ENCODE assay signal across 9 cellular contexts in genomic region chr2:112541315-112542122, GRCh38. TPM values are rescaled to one million over a fixed set of nuclear protein-coding genes. Genes with fewer than 3 reads are reported as not detected.
A peak's percentile ranks its signal among the peaks of the same experiment; 100 is the strongest.
DNase-seq lines count a peak whose midpoint lies in the region; ATAC-seq, FAIRE-seq and TF ChIP-seq lines count a peak whose summit lies in the region.
"Had no signal": no experiment of that assay in that cellular context is flagged by ENCODE, and none has a peak within 500 bp of the region (broad histone marks: within the 10 kb centered on the region; RNA-seq: fewer than 3 reads in every experiment).

No MANE protein-coding gene starts in this region.

- H3K4me2 ChIP-seq in DND-41 (ENCODE audit: insufficient read depth, low read length) = peak overlapping the region; percentile 77

- H3K79me2 ChIP-seq in DND-41 (ENCODE audit: insufficient read depth, low read length) = peaks cover 42% of the 10 kb centered on the region

- peaks cover 18% of the 10 kb centered on the region; the same call in 1 of the 2 replicates for H4K20me1 ChIP-seq in DND-41 (ENCODE audit: insufficient read depth, low read length)

- DNase-seq in DND-41 = peak; percentile 83
- DNase-seq in HTR-8/SVneo (ENCODE audit: insufficient read length, low spot score) = peak; percentile 81
- DNase-seq in RWPE1 (ENCODE audit: low spot score) = no peak
- DNase-seq in activated naive CD8-positive, alpha-beta T cell treated with anti-CD3 and anti-CD28 coated beads, Interleukin-2, amount 10 ng/mL, durations not matched to agents 7 days and 5 days = peak; percentile 84
- peak; percentile 68 for DNase-seq in hepatic stellate cell (ENCODE audit: low spot score)
- DNase-seq in gastrocnemius medialis = no peak
- DNase-seq in activated T-helper 2 cell treated with anti-CD3 and anti-CD28 coated beads, Interferon-gamma antibody, Interleukin-2, Interleukin-4, amounts not matched to agents 10 μg/mL and 5 μg/mL and 100 μg/mL, durations not matched to agents 14 hours and 24 hours and 36 hours (ENCODE audit: low spot score) = no peak

- H3K4me1 ChIP-seq in DND-41 (ENCODE audit: insufficient read depth, low read length) (peaks cover 38% of the 10 kb centered on the region), gastrocnemius medialis (peaks cover 17 to 23% of the 10 kb centered on the region in 2 donors)

- ATAC-seq in DND-41 (ENCODE audit: insufficient read depth, low read depth) (peak; percentile 85), GM21390 (IDR thresholded peaks at IDR 0.05; ENCODE audit: unreplicated experiment) (peak; percentile 56), gastrocnemius medialis (peak; percentile 56 to 67)
- peak; percentile 79 for ATAC-seq in activated naive CD8-positive, alpha-beta T cell treated with anti-CD3 and anti-CD28 coated beads, Interleukin-2, amount 10 ng/mL, durations not matched to agents 7 days and 5 days (ENCODE audit: low read depth)

- POLR2A ChIA-PET in RWPE1 (lab: Yijun Ruan, JAX; ENCODE audit: low non-redundant PET) = no interaction called here
- POLR2A ChIA-PET in activated naive CD8-positive, alpha-beta T cell treated with anti-CD3 and anti-CD28 coated beads, Interleukin-2, amount 10 ng/mL, durations not matched to agents 7 days and 5 days (lab: Charles Lee) = interaction anchor here (0.5 kb wide), 1 partner anchor 462 kb away, joined by 3 read pairs; no protein-coding TSS in a partner anchor

- H3K9me3 ChIP-seq in DND-41 (ENCODE audit: insufficient read depth, low read length, severe bottlenecking) (no peaks in the 10 kb centered on the region), gastrocnemius medialis (no peaks in the 10 kb centered on the region)

- H3K9ac ChIP-seq in DND-41 (ENCODE audit: low read depth, low read length) = peak overlapping the region; percentile 73

- no peak for TF ChIP-seq POLR2A in gastrocnemius medialis (IDR thresholded peaks at IDR 0.05)

- H3K36me3 Mint-ChIP-seq in activated naive CD8-positive, alpha-beta T cell treated with anti-CD3 and anti-CD28 coated beads, Interleukin-2, amount 10 ng/mL, durations not matched to agents 7 days and 5 days = no peaks in the 10 kb centered on the region
- H3K36me3 Mint-ChIP-seq in activated T-helper 2 cell treated with anti-CD3 and anti-CD28 coated beads, Interferon-gamma antibody, Interleukin-2, Interleukin-4, amounts not matched to agents 10 μg/mL and 5 μg/mL and 100 μg/mL, durations not matched to agents 14 hours and 24 hours and 36 hours (ENCODE audit: low read depth) = peaks cover 8% of the 10 kb centered on the region

- CTCF ChIA-PET in RWPE1 (lab: Yijun Ruan, JAX) = no interaction called here

- peak; percentile 4 for FAIRE-seq in HTR-8/SVneo (lab: Jason Lieb, UNC)

- peak overlapping the region; percentile 95 for H3K27ac ChIP-seq in DND-41 (ENCODE audit: low read length)
- H3K27ac ChIP-seq in RWPE1 = peak overlapping the region; percentile 89
- H3K27ac ChIP-seq in gastrocnemius medialis = peak overlapping the region; percentile 75 to 90 (median 88)

- peak overlapping the region; percentile 79 for H2AFZ ChIP-seq in DND-41 (ENCODE audit: low read depth, low read length)

- H3K36me3 ChIP-seq in DND-41 (ENCODE audit: insufficient read depth, low read length) (peaks cover 10% of the 10 kb centered on the region; the same call in 1 of the 2 replicates), gastrocnemius medialis (no peaks in the 10 kb centered on the region)

- H3K4me3 Mint-ChIP-seq in activated naive CD8-positive, alpha-beta T cell treated with anti-CD3 and anti-CD28 coated beads, Interleukin-2, amount 10 ng/mL, durations not matched to agents 7 days and 5 days = no peak overlapping the region
- H3K4me3 Mint-ChIP-seq in activated T-helper 2 cell treated with anti-CD3 and anti-CD28 coated beads, Interferon-gamma antibody, Interleukin-2, Interleukin-4, amounts not matched to agents 10 μg/mL and 5 μg/mL and 100 μg/mL, durations not matched to agents 14 hours and 24 hours and 36 hours (ENCODE audit: low read depth) = no peak overlapping the region

- H3K27me3 Mint-ChIP-seq in activated naive CD8-positive, alpha-beta T cell treated with anti-CD3 and anti-CD28 coated beads, Interleukin-2, amount 10 ng/mL, durations not matched to agents 7 days and 5 days = no peaks in the 10 kb centered on the region
- H3K27me3 Mint-ChIP-seq in activated T-helper 2 cell treated with anti-CD3 and anti-CD28 coated beads, Interferon-gamma antibody, Interleukin-2, Interleukin-4, amounts not matched to agents 10 μg/mL and 5 μg/mL and 100 μg/mL, durations not matched to agents 14 hours and 24 hours and 36 hours (ENCODE audit: low read depth) = no peaks in the 10 kb centered on the region

- peaks cover 15% of the 10 kb centered on the region for H3K4me1 Mint-ChIP-seq in activated naive CD8-positive, alpha-beta T cell treated with anti-CD3 and anti-CD28 coated beads, Interleukin-2, amount 10 ng/mL, durations not matched to agents 7 days and 5 days
- peaks cover 12% of the 10 kb centered on the region for H3K4me1 Mint-ChIP-seq in activated T-helper 2 cell treated with anti-CD3 and anti-CD28 coated beads, Interferon-gamma antibody, Interleukin-2, Interleukin-4, amounts not matched to agents 10 μg/mL and 5 μg/mL and 100 μg/mL, durations not matched to agents 14 hours and 24 hours and 36 hours (ENCODE audit: low read depth)

- in situ Hi-C loops in gastrocnemius medialis (cut with MboI; ENCODE audit: low sequenced_read_pairs in 4 of 4) = no loop called here

- H3K9me3 Mint-ChIP-seq in activated naive CD8-positive, alpha-beta T cell treated with anti-CD3 and anti-CD28 coated beads, Interleukin-2, amount 10 ng/mL, durations not matched to agents 7 days and 5 days = no peaks in the 10 kb centered on the region
- H3K9me3 Mint-ChIP-seq in activated T-helper 2 cell treated with anti-CD3 and anti-CD28 coated beads, Interferon-gamma antibody, Interleukin-2, Interleukin-4, amounts not matched to agents 10 μg/mL and 5 μg/mL and 100 μg/mL, durations not matched to agents 14 hours and 24 hours and 36 hours = no peaks in the 10 kb centered on the region
- H3K9me3 Mint-ChIP-seq: immature natural killer cell had no signal

- peak overlapping the region; percentile 74 to 76 for H3K4me3 ChIP-seq in DND-41 (ENCODE audit: low read depth in 1 of 2, low read length in 2 of 2)
- H3K4me3 ChIP-seq in gastrocnemius medialis = peak overlapping the region; percentile 74 to 99 (median 90)

- intact Hi-C loops in gastrocnemius medialis (cut with DNase I; ENCODE audit: low total_unique reads) = loop anchor here (1.0 to 5.0 kb wide), 3 partner anchors 41 to 106 kb away; partner anchors contain the start of gene SLC20A1
- intact Hi-C loops in activated T-helper 2 cell treated with anti-CD3 and anti-CD28 coated beads, Interferon-gamma antibody, Interleukin-2, Interleukin-4, amounts not matched to agents 10 μg/mL and 5 μg/mL and 100 μg/mL, durations not matched to agents 14 hours and 24 hours and 36 hours (cut with micrococcal nuclease) = loop anchor here (1.0 to 5.0 kb wide), 3 partner anchors 43 to 284 kb away; partner anchors contain the start of genes CHCHD5 and ZC3H8

- H3K27me3 ChIP-seq in DND-41 (ENCODE audit: insufficient read depth, low read length, poor library complexity) = no peaks in the 10 kb centered on the region
- no peaks in the 10 kb centered on the region for H3K27me3 ChIP-seq in gastrocnemius medialis

- H3K27ac Mint-ChIP-seq in activated naive CD8-positive, alpha-beta T cell treated with anti-CD3 and anti-CD28 coated beads, Interleukin-2, amount 10 ng/mL, durations not matched to agents 7 days and 5 days = no peak overlapping the region
- H3K27ac Mint-ChIP-seq in activated T-helper 2 cell treated with anti-CD3 and anti-CD28 coated beads, Interferon-gamma antibody, Interleukin-2, Interleukin-4, amounts not matched to agents 10 μg/mL and 5 μg/mL and 100 μg/mL, durations not matched to agents 14 hours and 24 hours and 36 hours = no peak overlapping the region

- TF ChIP-seq CTCF in DND-41 (IDR thresholded peaks at IDR 0.05; ENCODE audit: borderline replicate concordance, extremely low read depth, low read length, poor library complexity, severe bottlenecking) (no peak), RWPE1 (conservative IDR thresholded peaks at IDR 0.05; ENCODE audit: low read depth) (no peak), gastrocnemius medialis (IDR thresholded peaks at IDR 0.05 in 4 of 5, conservative IDR thresholded peaks at IDR 0.05 in 1 of 5) (no peak)

RNA-seq across cellular contexts. Expression of gene POLR1B, which starts 0.7 kb away (rescaled TPM):
- 10 to 100 TPM; 27.2 to 27.3 TPM for total RNA-seq in activated naive CD8-positive, alpha-beta T cell treated with anti-CD3 and anti-CD28 coated beads, Interleukin-2, amount 10 ng/mL, durations not matched to agents 7 days and 5 days
- total RNA-seq in gastrocnemius medialis = 10 to 100 TPM; 13.0 to 18.1 (median 13.3) TPM
- 58.0 and 68.2 TPM in 2 replicates for total RNA-seq in activated T-helper 2 cell treated with anti-CD3 and anti-CD28 coated beads, Interferon-gamma antibody, Interleukin-2, Interleukin-4, amounts not matched to agents 10 μg/mL and 5 μg/mL and 100 μg/mL, durations not matched to agents 14 hours and 24 hours and 36 hours

RNA-seq across cellular contexts. Expression of gene CHCHD5, which starts 42.9 kb away (rescaled TPM):
- 10 to 100 TPM; 32.1 to 35.2 TPM for total RNA-seq in activated naive CD8-positive, alpha-beta T cell treated with anti-CD3 and anti-CD28 coated beads, Interleukin-2, amount 10 ng/mL, durations not matched to agents 7 days and 5 days
- 10 to 100 TPM; 13.2 to 26.6 (median 24.1) TPM for total RNA-seq in gastrocnemius medialis
- total RNA-seq in activated T-helper 2 cell treated with anti-CD3 and anti-CD28 coated beads, Interferon-gamma antibody, Interleukin-2, Interleukin-4, amounts not matched to agents 10 μg/mL and 5 μg/mL and 100 μg/mL, durations not matched to agents 14 hours and 24 hours and 36 hours = 36.7 and 39.6 TPM in 2 replicates

RNA-seq across cellular contexts. Expression of gene TTL, which starts 59.6 kb away (rescaled TPM):
- total RNA-seq in activated naive CD8-positive, alpha-beta T cell treated with anti-CD3 and anti-CD28 coated beads, Interleukin-2, amount 10 ng/mL, durations not matched to agents 7 days and 5 days = 10 to 100 TPM; 22.9 to 24.5 TPM
- total RNA-seq in gastrocnemius medialis = 10 to 100 TPM; 33.0 to 61.0 (median 46.5) TPM
- total RNA-seq in activated T-helper 2 cell treated with anti-CD3 and anti-CD28 coated beads, Interferon-gamma antibody, Interleukin-2, Interleukin-4, amounts not matched to agents 10 μg/mL and 5 μg/mL and 100 μg/mL, durations not matched to agents 14 hours and 24 hours and 36 hours = 48.2 and 50.1 TPM in 2 replicates

Comparison
In these comparisons a context has a peak if more than half of its experiments do, and no peak if none do; other contexts are left out.
1. DNase-seq: peak in DND-41 (single experiment), HTR-8/SVneo (single experiment), activated naive CD8-positive, alpha-beta T cell treated with anti-CD3 and anti-CD28 coated beads, Interleukin-2, amount 10 ng/mL, durations not matched to agents 7 days and 5 days (single experiment) and hepatic stellate cell (single experiment); none in RWPE1 (single experiment), gastrocnemius medialis (0 of 2) and activated T-helper 2 cell treated with anti-CD3 and anti-CD28 coated beads, Interferon-gamma antibody, Interleukin-2, Interleukin-4, amounts not matched to agents 10 μg/mL and 5 μg/mL and 100 μg/mL, durations not matched to agents 14 hours and 24 hours and 36 hours (single experiment).
2. Peak in every context shown above with its lines, with median percentiles within 50 percentile points of each other: ATAC-seq and H3K27ac ChIP-seq.